ENCODE assay signal across 1 cellular context in genomic region chr1:157371211-157371610, GRCh38.
TF ChIP-seq lines count a peak whose summit lies in the region.

No MANE protein-coding gene starts in this region.

TF ChIP-seq in HepG2, 621 proteins besides CTCF, POLR2A, EP300 and RAD21 (continued from another document):
- TF ChIP-seq ZBTB10 (CRISPR knock-in tag; IDR thresholded peaks at IDR 0.05; ENCODE audit: borderline replicate concordance): no peak
- TF ChIP-seq ETV5 (CRISPR knock-in tag; IDR thresholded peaks at IDR 0.05; ENCODE audit: borderline replicate concordance): no peak
- TF ChIP-seq MTF2 (CRISPR knock-in tag; IDR thresholded peaks at IDR 0.05; ENCODE audit: borderline replicate concordance): no peak
- TF ChIP-seq ZNF430 (CRISPR knock-in tag; IDR thresholded peaks at IDR 0.05): no peak
- no peak for TF ChIP-seq CSRNP1 (CRISPR knock-in tag; IDR thresholded peaks at IDR 0.05)
